ENCODE assay signal across 18 cellular contexts in the genomic region with DNA sequence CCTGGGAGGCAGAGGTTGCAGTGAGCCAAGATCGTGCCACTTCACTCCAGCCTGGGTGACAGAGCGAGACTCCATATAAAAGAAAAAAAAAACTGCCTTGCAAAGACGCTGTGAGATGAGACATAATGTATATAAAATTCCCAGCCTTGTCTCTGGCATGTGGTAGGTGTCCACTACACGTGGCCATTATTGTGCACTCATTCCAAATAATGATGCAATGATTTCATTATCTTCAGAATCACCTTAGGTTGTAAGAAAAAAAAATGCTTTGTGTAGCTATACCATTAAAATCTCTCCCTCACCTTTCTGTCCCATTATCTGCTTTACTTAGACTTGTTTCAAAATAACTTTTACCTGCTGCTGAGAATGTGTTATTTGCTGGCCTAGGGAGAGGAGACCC. TPM values are rescaled to one million over a fixed set of nuclear protein-coding genes. Genes with fewer than 3 reads are reported as not detected.
A peak's percentile ranks its signal among the peaks of the same experiment; 100 is the strongest.
DNase-seq lines count a peak whose midpoint lies in the region; ATAC-seq, FAIRE-seq and TF ChIP-seq lines count a peak whose summit lies in the region.
"Had no signal": no experiment of that assay in that cellular context is flagged by ENCODE, and none has a peak within 500 bp of the region (broad histone marks: within the 10 kb centered on the region; RNA-seq: fewer than 3 reads in every experiment).

No MANE protein-coding gene starts in this region.

- no peak for ATAC-seq in heart right ventricle
- ATAC-seq in HepG2 = no peak
- ATAC-seq in GM21367 (IDR thresholded peaks at IDR 0.05; ENCODE audit: unreplicated experiment) = no peak
- ATAC-seq: GM12878 had no signal

- peak overlapping the region in 2 of 3 experiments; percentile 20 to 92 for H3K27ac Mint-ChIP-seq in nephron
- H3K27ac Mint-ChIP-seq: CD4-positive, alpha-beta T cell; H9 had no signal

- H3K79me2 ChIP-seq in HepG2 (ENCODE audit: insufficient read depth, low read length) = no peaks in the 10 kb centered on the region

- in situ Hi-C loops in HepG2 (cut with HindIII; ENCODE audit: extremely low pct_ligation_motif_present, low pct_unique_long_range_greater_than_20kb) = no loop called here

- H3K36me3 ChIP-seq in left ventricle myocardium inferior = no peaks in the 10 kb centered on the region
- no peaks in the 10 kb centered on the region for H3K36me3 ChIP-seq in heart right ventricle
- no peaks in the 10 kb centered on the region for H3K36me3 ChIP-seq in HepG2 (replicated peaks in 1 of 2; ENCODE audit: control insufficient read depth in 1 of 2, insufficient read depth in 2 of 2, low read length in 2 of 2)
- no peaks in the 10 kb centered on the region for H3K36me3 ChIP-seq in MG63
- H3K36me3 ChIP-seq in stomach = no peaks in the 10 kb centered on the region
- H3K36me3 ChIP-seq: BLaER1 treated with 17β-estradiol and CSF1 and Interleukin-3, amounts not matched to agents 10 nM and 100 nM had no signal

- TF ChIP-seq CTCF in left ventricle myocardium inferior (IDR thresholded peaks at IDR 0.05; ENCODE audit: borderline replicate concordance) (no peak), heart right ventricle (IDR thresholded peaks at IDR 0.05) (no peak), HepG2 (CRISPR knock-in tag; IDR thresholded peaks at IDR 0.05) (no peak), nephron (IDR thresholded peaks at IDR 0.05; ENCODE audit: unreplicated experiment in 3 of 3) (no peak), stomach (IDR thresholded peaks at IDR 0.05) (no peak)

- peaks cover 6% of the 10 kb centered on the region for H3K27me3 Mint-ChIP-seq in nephron (ENCODE audit: low read depth)

- no peak for TF ChIP-seq RAD21 in HepG2 (CRISPR knock-in tag; IDR thresholded peaks at IDR 0.05)

- H3K36me3 Mint-ChIP-seq in nephron (ENCODE audit: low read depth) = no peaks in the 10 kb centered on the region

- TF ChIP-seq EP300 in HepG2 (IDR thresholded peaks at IDR 0.05; ENCODE audit: low read depth in 2 of 2, low read length in 2 of 2) (no peak), HepG2 (CRISPR knock-in tag; IDR thresholded peaks at IDR 0.05; ENCODE audit: borderline replicate concordance) (no peak), stomach (IDR thresholded peaks at IDR 0.05) (no peak)

- peak overlapping the region; percentile 81 for H3K4me2 ChIP-seq in HepG2 (ENCODE audit: low read depth, low read length)
- H3K4me2 ChIP-seq: BLaER1 treated with 17β-estradiol and CSF1 and Interleukin-3, amounts not matched to agents 10 nM and 100 nM had no signal

- 72 to 88% methylated on average over 4 of the region's 4 CpGs for WGBS in heart right ventricle, 2 donors
- 65% methylated on average over 4 of the region's 4 CpGs for WGBS in HepG2 (ENCODE audit: low lambda C conversion rate)
- WGBS in stomach, 5 donors = 70 to 88% (median 79%) methylated on average over 4 of the region's 4 CpGs

- DNase-seq in left ventricle myocardium inferior (no peak), heart right ventricle (no peak), HepG2 (ENCODE audit: low spot score) (no peak), MG63 (no peak), stomach (no peak)
- DNase-seq: Calu3; CD4-positive, alpha-beta T cell; DMS 273 treated with DMSO at 0.1 percent for 48 hours; DMS79; GOT3; H9 had no signal

- peaks cover 53% of the 10 kb centered on the region for H3K4me1 Mint-ChIP-seq in nephron

- no peaks in the 10 kb centered on the region for H3K27me3 ChIP-seq in left ventricle myocardium inferior (ENCODE audit: low read depth)
- no peaks in the 10 kb centered on the region for H3K27me3 ChIP-seq in heart right ventricle
- 0 out of 5 replicates have a peak, but pooled peaks cover 0 to 2% of the 10 kb centered on the region in 2 experiments for H3K27me3 ChIP-seq in HepG2 (ENCODE audit: control insufficient read depth in 1 of 2, insufficient read depth in 2 of 2, low read length in 2 of 2)
- H3K27me3 ChIP-seq in MG63 = no peaks in the 10 kb centered on the region
- no peaks in the 10 kb centered on the region for H3K27me3 ChIP-seq in stomach
- H3K27me3 ChIP-seq: BLaER1 treated with 17β-estradiol and CSF1 and Interleukin-3, amounts not matched to agents 10 nM and 100 nM had no signal

- no peaks in the 10 kb centered on the region for H3K9me3 Mint-ChIP-seq in nephron
- H3K9me3 Mint-ChIP-seq: CD4-positive, alpha-beta T cell; H9 had no signal

- no peak overlapping the region for H3K4me3 Mint-ChIP-seq in nephron
- H3K4me3 Mint-ChIP-seq: CD4-positive, alpha-beta T cell; H9 had no signal

- CTCF ChIA-PET in HepG2 (lab: Yijun Ruan, JAX; ENCODE audit: low intra/inter-chr PET ratio, low total read pairs) = no interaction called here

- no peaks in the 10 kb centered on the region for H4K20me1 ChIP-seq in HepG2 (ENCODE audit: insufficient read depth, low read length)
- H4K20me1 ChIP-seq: BLaER1 treated with 17β-estradiol and CSF1 and Interleukin-3, amounts not matched to agents 10 nM and 100 nM had no signal

- H3K4me3 ChIP-seq in left ventricle myocardium inferior (no peak overlapping the region), heart right ventricle (no peak overlapping the region), HepG2 (replicated peaks in 1 of 3; ENCODE audit: insufficient read depth in 1 of 3, low read depth in 2 of 3, low read length in 3 of 3) (no peak overlapping the region), MG63 (no peak overlapping the region), stomach (no peak overlapping the region)
- H3K4me3 ChIP-seq: BLaER1 treated with 17β-estradiol and CSF1 and Interleukin-3, amounts not matched to agents 10 nM and 100 nM; GM12878 had no signal

- H3K9me3 ChIP-seq in left ventricle myocardium inferior (replicated peaks) (no peaks in the 10 kb centered on the region), heart right ventricle (no peaks in the 10 kb centered on the region), HepG2 (ENCODE audit: low read length) (no peaks in the 10 kb centered on the region), MG63 (no peaks in the 10 kb centered on the region), stomach (no peaks in the 10 kb centered on the region)
- H3K9me3 ChIP-seq: BLaER1 treated with 17β-estradiol and CSF1 and Interleukin-3, amounts not matched to agents 10 nM and 100 nM had no signal

- no peak overlapping the region for H2AFZ ChIP-seq in HepG2 (ENCODE audit: low read length)

- TF ChIP-seq POLR2A in HepG2 (IDR thresholded peaks at IDR 0.05; ENCODE audit: insufficient read depth in 1 of 2, low read depth in 2 of 2, low read length in 2 of 2) (no peak), stomach (IDR thresholded peaks at IDR 0.05) (no peak)

- FAIRE-seq in HepG2 (lab: Jason Lieb, UNC) = no peak
- FAIRE-seq: GM12878, GM18507 had no signal

- peak overlapping the region; percentile 58 for H3K27ac ChIP-seq in left ventricle myocardium inferior (replicated peaks)
- peak overlapping the region in 3 of 10 donors; percentile 11 to 68 (median 41) for H3K27ac ChIP-seq in heart right ventricle
- no peak overlapping the region for H3K27ac ChIP-seq in HepG2 (ENCODE audit: extremely low read length, insufficient read depth, low read length)
- no peak overlapping the region for H3K27ac ChIP-seq in stomach
- H3K27ac ChIP-seq: 22Rv1; BLaER1 treated with 17β-estradiol and CSF1 and Interleukin-3, amounts not matched to agents 10 nM and 100 nM had no signal

- H3K4me1 ChIP-seq in left ventricle myocardium inferior (peaks cover 59% of the 10 kb centered on the region), heart right ventricle (peaks cover 19 to 62% (median 49%) of the 10 kb centered on the region in 9 donors), HepG2 (ENCODE audit: insufficient read depth, low read length) (peaks cover 65% of the 10 kb centered on the region), stomach (peaks cover 20 to 47% (median 29%) of the 10 kb centered on the region in 4 donors)

- H3K9ac ChIP-seq in HepG2 (ENCODE audit: insufficient read depth, low read depth, low read length) = no peak overlapping the region
- H3K9ac ChIP-seq: BLaER1 treated with 17β-estradiol and CSF1 and Interleukin-3, amounts not matched to agents 10 nM and 100 nM had no signal

- POLR2A ChIA-PET in HepG2 (lab: Yijun Ruan, JAX) = interaction anchor here (0.8 kb wide), 1 partner anchor 8 kb away, joined by 3 read pairs; no protein-coding TSS in a partner anchor

- BruUV-seq in HepG2 (replicated peaks; lab: Mats Ljungman, UMichigan) = no TSS peak

- intact Hi-C loops in left ventricle myocardium inferior (cut with micrococcal nuclease) (no loop called here), heart right ventricle (cut with DNase I) (no loop called here), HepG2 (cut with micrococcal nuclease; ENCODE audit: unreplicated experiment) (no loop called here), stomach (cut with DNase I; ENCODE audit: low total_unique reads) (no loop called here)

RNA-seq across cellular contexts. Expression of a gene that starts 41.6 kb away (rescaled TPM):
- 20.1 TPM for total RNA-seq in left ventricle myocardium inferior
- 10 to 100 TPM in 8 of 10 donors, 1 to 10 TPM in 2; 8.4 to 64.9 (median 25.7) TPM for total RNA-seq in heart right ventricle
- polyA plus RNA-seq in heart right ventricle = 10 to 100 TPM; 24.1 to 37.7 TPM
- total RNA-seq in HepG2 (2016; rRNA removed; fragmentation: Illumina TruSeq; extraction: Trizol) = not detected in 2 replicates
- total RNA-seq in HepG2 (2016; cell fraction: cytosol; rRNA removed; fragmentation: Illumina TruSeq; extraction: Trizol; ENCODE audit: low read depth) = not detected in 2 replicates
- total RNA-seq in HepG2 (2016; cell fraction: insoluble cytoplasmic fraction; rRNA removed; fragmentation: Illumina TruSeq; extraction: Trizol) = not detected in 2 replicates
- total RNA-seq in HepG2 (2016; cell fraction: membrane; rRNA removed; fragmentation: Illumina TruSeq; extraction: Trizol) = not detected in 2 replicates
- not detected in 2 replicates for total RNA-seq in HepG2 (2016; cell fraction: nucleus; rRNA removed; fragmentation: Illumina TruSeq; extraction: Trizol)
- 0.08 and 0.35 TPM in 2 replicates for polyA plus RNA-seq in HepG2 (2011; rRNA removed)
- polyA plus RNA-seq in HepG2 (2011; cell fraction: cytosol; rRNA removed) = 0.25 and 0.28 TPM in 2 replicates
- polyA plus RNA-seq in HepG2 (2011; cell fraction: nucleus; rRNA removed) = 0.13 and 0.62 TPM in 2 replicates
- 0.80 TPM in 1 of 2 replicates, not detected in the other for polyA plus RNA-seq in HepG2 (2012)
- not detected in 2 replicates for polyA plus RNA-seq in HepG2 (2016; cell fraction: cytosol; fragmentation: Illumina TruSeq; extraction: Trizol; ENCODE audit: low read depth)
- polyA plus RNA-seq in HepG2 (2016; cell fraction: insoluble cytoplasmic fraction; fragmentation: Illumina TruSeq; extraction: Trizol; ENCODE audit: low read depth) = not detected in 2 replicates
- polyA plus RNA-seq in HepG2 (2016; cell fraction: membrane; fragmentation: Illumina TruSeq; extraction: Trizol; ENCODE audit: low read depth) = not detected in 2 replicates
- not detected in 2 replicates for polyA plus RNA-seq in HepG2 (2016; cell fraction: nucleus; fragmentation: Illumina TruSeq; extraction: Trizol; ENCODE audit: insufficient read depth, low read depth)
- not detected in 2 replicates for polyA minus RNA-seq in HepG2 (2011; rRNA and poly(A)+ RNA removed; ENCODE audit: low replicate concordance)
- polyA minus RNA-seq in HepG2 (2011; cell fraction: cytosol; rRNA and poly(A)+ RNA removed) = 0.49 TPM in 1 of 2 replicates, not detected in the other
- polyA minus RNA-seq in HepG2 (2011; cell fraction: nucleus; rRNA and poly(A)+ RNA removed) = not detected in 2 replicates
- total RNA-seq in MG63 (2014; rRNA removed; shearing (Covaris generic); ENCODE audit: low replicate concordance) = 0.54 and 0.86 TPM in 2 replicates
- 100 to 1,000 TPM in 1 of 5 donors, 10 to 100 TPM in 4; 32.1 to 273 (median 55.4) TPM for total RNA-seq in stomach
- 100 to 1,000 TPM in 2 of 3 donors, 10 to 100 TPM in 1; 77.2 to 140 (median 131) TPM for polyA plus RNA-seq in stomach
- total RNA-seq: CD4-positive, alpha-beta T cell; G401 had no signal
